In the genomic region with DNA sequence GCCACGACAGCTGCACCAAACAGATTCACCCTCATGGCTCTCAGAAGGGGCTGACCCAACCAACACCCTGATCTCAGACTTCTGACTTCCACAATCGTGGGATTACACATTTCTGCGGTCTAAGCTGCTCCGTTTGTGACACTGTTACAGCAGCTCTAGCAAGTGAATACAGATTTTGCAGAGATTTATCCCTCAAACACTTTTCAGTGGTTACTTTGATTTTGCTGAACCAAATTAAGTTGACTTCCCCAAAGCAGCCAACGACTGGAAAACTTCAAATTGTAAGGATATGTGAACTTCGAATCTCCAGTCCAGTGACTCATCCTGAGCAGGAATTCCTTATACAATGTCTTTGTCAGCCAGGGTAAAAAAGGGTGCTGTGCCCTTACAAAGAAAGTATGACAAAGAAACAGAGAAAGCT, we compare ENCODE assay signal across 17 cellular contexts. TPM values are rescaled to one million over a fixed set of nuclear protein-coding genes. Genes with fewer than 3 reads are reported as not detected.
DNase-seq lines count a peak whose midpoint lies in the region; TF ChIP-seq lines count a peak whose summit lies in the region.
"Had no signal": no experiment of that assay in that cellular context is flagged by ENCODE, and none has a peak within 500 bp of the region (broad histone marks: within the 10 kb centered on the region; RNA-seq: fewer than 3 reads in every experiment).

No MANE protein-coding gene starts in this region.

- no peak for TF ChIP-seq CTCF in PC-9 (conservative IDR thresholded peaks at IDR 0.05)
- no peak for TF ChIP-seq CTCF in cardiac fibroblast (IDR thresholded peaks at IDR 0.05; ENCODE audit: low read depth, low read length)
- no peak for TF ChIP-seq CTCF in chondrocyte (IDR thresholded peaks at IDR 0.05)

- intact Hi-C loops in PC-9 (cut with micrococcal nuclease; ENCODE audit: unreplicated experiment): loop anchor here (1.0 to 5.0 kb wide), 4 partner anchors 210 to 362 kb away; no protein-coding TSS in a partner anchor

- BruUV-seq in PC-9 (replicated peaks; lab: Mats Ljungman, UMichigan): no TSS peak

- H3K4me2 ChIP-seq in PC-9: 0 out of 2 replicates have a peak overlapping the region, but pooled peaks have one; percentile 1
- H3K4me2 ChIP-seq: hepatocyte had no signal

- DNase-seq in HCEC 1CT (peak; percentile 36), PC-9 (no peak), cardiac fibroblast (ENCODE audit: low read depth in 2 of 2) (peak; percentile 65 to 70), H7 (no peak), DMS79 treated with DMSO at 0.1 percent for 48 hours (lab: John Stamatoyannopoulos, UW) (no peak), midbrain (lab: John Stamatoyannopoulos, UW) (no peak), chondrocyte (ENCODE audit: low spot score) (no peak)
- DNase-seq: activated gamma-delta T cell treated with Interleukin-2 at 50 U/mL for 16 hours; CD4-positive, CD25-positive, alpha-beta regulatory T cell; GOT3; KG1; natural killer cell; NCI-H187 treated with DMSO at 0.1 percent for 48 hours; NCI-H69; stimulated activated naive B cell treated with anti-CD40 and anti-IgM and Interleukin-4, amounts not matched to agents 10 μg/mL and 1 μg/mL and 100 μg/mL, for 72 hours had no signal

- no peaks in the 10 kb centered on the region for H3F3A ChIP-seq in PC-9 (ENCODE audit: insufficient read depth, low read depth)

- no peaks in the 10 kb centered on the region for H3K9me2 ChIP-seq in PC-9 (ENCODE audit: insufficient read depth)

- H3K27ac Mint-ChIP-seq in chondrocyte (ENCODE audit: unreplicated experiment): no peak overlapping the region
- H3K27ac Mint-ChIP-seq: CD4-positive, CD25-positive, alpha-beta regulatory T cell; natural killer cell; stimulated activated naive B cell treated with anti-CD40 and anti-IgM and Interleukin-4, amounts not matched to agents 10 μg/mL and 1 μg/mL and 100 μg/mL, for 72 hours had no signal

- H3K4me1 Mint-ChIP-seq in chondrocyte (ENCODE audit: low read depth): peaks cover 21% of the 10 kb centered on the region

- no peaks in the 10 kb centered on the region for H3K9me3 Mint-ChIP-seq in chondrocyte (ENCODE audit: low read depth)
- H3K9me3 Mint-ChIP-seq: natural killer cell had no signal

- H3K36me3 ChIP-seq in PC-9 (ENCODE audit: low read depth): no peaks in the 10 kb centered on the region
- H3K36me3 ChIP-seq in neuron (ENCODE audit: insufficient read depth, low read length): no peaks in the 10 kb centered on the region
- no peaks in the 10 kb centered on the region for H3K36me3 ChIP-seq in H7 (replicated peaks; ENCODE audit: control insufficient read depth, insufficient read depth, low read length)

- no peak overlapping the region for H3K27ac ChIP-seq in PC-9
- H3K27ac ChIP-seq: hepatocyte had no signal

- CTCF ChIA-PET in PC-9 (lab: Charles Lee): interaction anchor here (0.6 to 3.8 kb wide), 7 partner anchors 15 to 312 kb away, joined by 3 to 25 read pairs (median 5); partner anchors contain the start of gene INCENP

- H3K27me3 ChIP-seq in PC-9 (ENCODE audit: insufficient read depth, low read depth): no peaks in the 10 kb centered on the region
- H3K27me3 ChIP-seq in neuron (ENCODE audit: insufficient read depth, low read length): no peaks in the 10 kb centered on the region
- H3K27me3 ChIP-seq in H7 (ENCODE audit: control insufficient read depth, insufficient read depth, low read length): no peaks in the 10 kb centered on the region
- H3K27me3 ChIP-seq: hepatocyte had no signal

- no peaks in the 10 kb centered on the region for H3K9me3 ChIP-seq in PC-9 (ENCODE audit: insufficient read depth, low read depth)
- H3K9me3 ChIP-seq in neuron (ENCODE audit: low read length): no peaks in the 10 kb centered on the region

- H3K27me3 Mint-ChIP-seq in chondrocyte (ENCODE audit: low read depth): no peaks in the 10 kb centered on the region

- H3K36me3 Mint-ChIP-seq in chondrocyte (ENCODE audit: low read depth): no peaks in the 10 kb centered on the region
- H3K36me3 Mint-ChIP-seq: CD4-positive, CD25-positive, alpha-beta regulatory T cell; natural killer cell; stimulated activated naive B cell treated with anti-CD40 and anti-IgM and Interleukin-4, amounts not matched to agents 10 μg/mL and 1 μg/mL and 100 μg/mL, for 72 hours had no signal

- no peaks in the 10 kb centered on the region for H4K20me1 ChIP-seq in PC-9 (ENCODE audit: insufficient read depth)

- H3K4me1 ChIP-seq in PC-9 (replicated peaks; ENCODE audit: insufficient read depth) (no peaks in the 10 kb centered on the region), neuron (ENCODE audit: insufficient read depth, low read length) (peaks cover 28% of the 10 kb centered on the region)

- no peak overlapping the region for H3K4me3 Mint-ChIP-seq in chondrocyte (ENCODE audit: unreplicated experiment)
- H3K4me3 Mint-ChIP-seq: CD4-positive, CD25-positive, alpha-beta regulatory T cell; natural killer cell; stimulated activated naive B cell treated with anti-CD40 and anti-IgM and Interleukin-4, amounts not matched to agents 10 μg/mL and 1 μg/mL and 100 μg/mL, for 72 hours had no signal

- H3K79me2 ChIP-seq in PC-9 (ENCODE audit: low read depth): no peaks in the 10 kb centered on the region
- H3K79me2 ChIP-seq: hepatocyte had no signal

- H2AFZ ChIP-seq in PC-9: no peak overlapping the region; the same call in 1 of the 2 replicates
- H2AFZ ChIP-seq in neuron (ENCODE audit: low read depth, low read length): peak overlapping the region; percentile 43
- H2AFZ ChIP-seq: hepatocyte had no signal

- H3K4me3 ChIP-seq in PC-9 (no peak overlapping the region), cardiac fibroblast (replicated peaks in 1 of 2; ENCODE audit: low read depth in 2 of 2, low read length in 2 of 2) (no peak overlapping the region), neuron (ENCODE audit: low read length) (no peak overlapping the region), H7 (ENCODE audit: insufficient read depth, low read depth, low read length) (no peak overlapping the region)
- H3K4me3 ChIP-seq: hepatocyte had no signal

- POLR2A ChIA-PET in PC-9 (lab: Charles Lee; ENCODE audit: unreplicated experiment): interaction anchor here (0.7 kb wide), 2 partner anchors 514 to 654 kb away, joined by 3 to 15 read pairs; no protein-coding TSS in a partner anchor

RNA-seq across cellular contexts. Expression of gene INCENP, which starts 14.8 kb away (rescaled TPM):
- total RNA-seq in PC-9 (2021): 122 and 154 TPM in 2 replicates
- 96.8 and 107 TPM in 2 replicates for total RNA-seq in H7 (2014; rRNA removed; shearing (Covaris generic))
- 21.6 to 24.6 TPM (median 22.4 TPM) in 3 replicates for total RNA-seq in chondrocyte

Comparison
In these comparisons a context has a peak if more than half of its experiments do, and no peak if none do; other contexts are left out.
1. DNase-seq: peak in HCEC 1CT (single experiment) and cardiac fibroblast (2 of 2); none in PC-9 (0 of 2), H7 (single experiment), DMS79 treated with DMSO at 0.1 percent for 48 hours (single experiment), midbrain (single experiment) and chondrocyte (single experiment).